12 cellular contexts compared by ENCODE assay signal in the genomic region with DNA sequence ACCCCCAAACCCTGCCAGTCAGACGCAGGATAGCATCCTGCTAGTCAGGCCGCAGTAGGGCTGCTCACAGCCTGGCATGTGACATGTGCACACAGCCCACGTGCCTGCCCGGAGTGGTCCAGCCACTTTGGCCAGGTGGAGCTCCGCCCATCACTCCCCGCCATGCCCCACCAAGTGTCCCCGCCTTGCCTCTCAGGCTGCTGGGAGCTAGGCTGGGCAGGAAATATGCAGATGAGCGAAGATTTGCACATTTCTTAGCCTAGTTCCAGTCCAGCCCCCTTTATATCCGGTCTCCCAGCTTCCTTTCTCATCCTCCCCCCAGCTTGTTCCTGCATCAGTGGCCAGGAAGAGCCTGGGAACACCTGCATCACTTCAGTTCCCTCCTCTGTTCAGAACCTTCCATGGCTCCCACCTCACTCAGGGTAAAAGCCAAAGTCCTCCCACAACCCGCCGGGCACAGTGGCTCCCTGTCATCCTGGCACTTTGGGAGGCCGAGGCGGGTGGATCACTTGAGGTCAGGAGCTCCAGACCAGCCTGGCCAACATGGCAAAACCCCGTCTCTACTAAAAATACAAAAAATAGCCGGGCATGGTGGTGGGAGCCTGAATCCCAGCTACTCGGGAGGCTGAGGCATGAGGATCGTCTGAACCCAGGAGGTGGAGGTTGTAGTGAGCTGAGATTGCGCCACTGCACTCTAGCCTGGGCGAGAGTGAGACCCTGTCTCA. TPM values are rescaled to one million over a fixed set of nuclear protein-coding genes. Genes with fewer than 3 reads are reported as not detected.
DNase-seq lines count a peak whose midpoint lies in the region; ATAC-seq and TF ChIP-seq lines count a peak whose summit lies in the region.
"Had no signal": no experiment of that assay in that cellular context is flagged by ENCODE, and none has a peak within 500 bp of the region (broad histone marks: within the 10 kb centered on the region; RNA-seq: fewer than 3 reads in every experiment).

No MANE protein-coding gene starts in this region.

- no peak overlapping the region for H3K4me3 ChIP-seq in left ventricle myocardium inferior

- intact Hi-C loops in left ventricle myocardium inferior (cut with micrococcal nuclease) (no loop called here), head of caudate nucleus (cut with DNase I) (no loop called here)

- H3K9me3 ChIP-seq in left ventricle myocardium inferior (replicated peaks) = no peaks in the 10 kb centered on the region

- H3K27ac ChIP-seq in left ventricle myocardium inferior (replicated peaks) = peak overlapping the region; percentile 96

- no peaks in the 10 kb centered on the region for H3K27me3 ChIP-seq in left ventricle myocardium inferior (ENCODE audit: low read depth)

- H3K4me1 ChIP-seq in left ventricle myocardium inferior = peaks cover 66% of the 10 kb centered on the region

- ATAC-seq in omental fat pad (ENCODE audit: low FRiP score) = peak; percentile 19
- no peak for ATAC-seq in HG02885 (IDR thresholded peaks at IDR 0.05; ENCODE audit: poor library complexity, unreplicated experiment)
- ATAC-seq: natural killer cell treated with Interleukin-12 subunit alpha and Interleukin-12 subunit beta and Interleukin-15 and Interleukin-18, amount 100 ng/mL, for 72 hours had no signal

- no peaks in the 10 kb centered on the region for H3K36me3 ChIP-seq in left ventricle myocardium inferior

- peak; percentile 15 for DNase-seq in DMS153 treated with DMSO at 0.1 percent for 48 hours (lab: John Stamatoyannopoulos, UW; ENCODE audit: unreplicated experiment)
- peak; percentile 46 for DNase-seq in left ventricle myocardium inferior
- no peak for DNase-seq in omental fat pad (ENCODE audit: low spot score)
- DNase-seq in T-helper 1 cell = no peak
- DNase-seq in head of caudate nucleus = no peak
- no peak for DNase-seq in NCI-H1417 (lab: John Stamatoyannopoulos, UW)
- DNase-seq: activated CD4-positive, CD25-positive, alpha-beta regulatory T cell treated with anti-CD3 and anti-CD28 coated beads, Interleukin-2, amount 50 U/mL, for 72 hours had no signal

- TF ChIP-seq CTCF in left ventricle myocardium inferior (IDR thresholded peaks at IDR 0.05; ENCODE audit: borderline replicate concordance) = no peak
- TF ChIP-seq CTCF in omental fat pad (IDR thresholded peaks at IDR 0.05) = no peak

TF ChIP-seq in PFSK-1, 5 proteins besides CTCF, POLR2A, EP300 and RAD21:
- TF ChIP-seq, protein P1, sequence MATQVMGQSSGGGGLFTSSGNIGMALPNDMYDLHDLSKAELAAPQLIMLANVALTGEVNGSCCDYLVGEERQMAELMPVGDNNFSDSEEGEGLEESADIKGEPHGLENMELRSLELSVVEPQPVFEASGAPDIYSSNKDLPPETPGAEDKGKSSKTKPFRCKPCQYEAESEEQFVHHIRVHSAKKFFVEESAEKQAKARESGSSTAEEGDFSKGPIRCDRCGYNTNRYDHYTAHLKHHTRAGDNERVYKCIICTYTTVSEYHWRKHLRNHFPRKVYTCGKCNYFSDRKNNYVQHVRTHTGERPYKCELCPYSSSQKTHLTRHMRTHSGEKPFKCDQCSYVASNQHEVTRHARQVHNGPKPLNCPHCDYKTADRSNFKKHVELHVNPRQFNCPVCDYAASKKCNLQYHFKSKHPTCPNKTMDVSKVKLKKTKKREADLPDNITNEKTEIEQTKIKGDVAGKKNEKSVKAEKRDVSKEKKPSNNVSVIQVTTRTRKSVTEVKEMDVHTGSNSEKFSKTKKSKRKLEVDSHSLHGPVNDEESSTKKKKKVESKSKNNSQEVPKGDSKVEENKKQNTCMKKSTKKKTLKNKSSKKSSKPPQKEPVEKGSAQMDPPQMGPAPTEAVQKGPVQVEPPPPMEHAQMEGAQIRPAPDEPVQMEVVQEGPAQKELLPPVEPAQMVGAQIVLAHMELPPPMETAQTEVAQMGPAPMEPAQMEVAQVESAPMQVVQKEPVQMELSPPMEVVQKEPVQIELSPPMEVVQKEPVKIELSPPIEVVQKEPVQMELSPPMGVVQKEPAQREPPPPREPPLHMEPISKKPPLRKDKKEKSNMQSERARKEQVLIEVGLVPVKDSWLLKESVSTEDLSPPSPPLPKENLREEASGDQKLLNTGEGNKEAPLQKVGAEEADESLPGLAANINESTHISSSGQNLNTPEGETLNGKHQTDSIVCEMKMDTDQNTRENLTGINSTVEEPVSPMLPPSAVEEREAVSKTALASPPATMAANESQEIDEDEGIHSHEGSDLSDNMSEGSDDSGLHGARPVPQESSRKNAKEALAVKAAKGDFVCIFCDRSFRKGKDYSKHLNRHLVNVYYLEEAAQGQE (IDR thresholded peaks at IDR 0.05; ENCODE audit: insufficient read depth in 1 of 2, low read depth in 2 of 2, low read length in 2 of 2) = no peak
- TF ChIP-seq FOXP2 (optimal IDR thresholded peaks at IDR 0.05; ENCODE audit: borderline replicate concordance, extremely low read depth, extremely low read length, insufficient read depth) (peak; percentile 35), POLR2AphosphoS5 (IDR thresholded peaks at IDR 0.05; ENCODE audit: low read depth, low read length) (no peak), TAF1 (IDR thresholded peaks at IDR 0.05; ENCODE audit: borderline replicate concordance, insufficient read depth, low read length) (no peak), SIN3A (IDR thresholded peaks at IDR 0.05; ENCODE audit: borderline replicate concordance, insufficient read depth, low read length) (no peak)
TF ChIP-seq in PFSK-1: peak in this region for 1.

RNA-seq across cellular contexts. Expression of a gene that starts 2.3 kb away (rescaled TPM):
- 119 TPM for polyA plus RNA-seq in PFSK-1 (2012; ENCODE audit: insufficient read length, low read depth)
- 43.2 TPM for total RNA-seq in left ventricle myocardium inferior
- total RNA-seq in omental fat pad = 100 to 1,000 TPM in 1 of 4 donors, 10 to 100 TPM in 3; 17.1 to 109 (median 41.4) TPM

RNA-seq across cellular contexts. Expression of a gene that starts 25.2 kb away (rescaled TPM):
- not detected for polyA plus RNA-seq in PFSK-1 (2012; ENCODE audit: insufficient read length, low read depth)
- total RNA-seq in left ventricle myocardium inferior (not detected), omental fat pad (1 to 10 TPM; 1.2 to 4.7 (median 2.9) TPM)
- total RNA-seq: fibroblast of lung; natural killer cell treated with Interleukin-12 subunit alpha and Interleukin-12 subunit beta and Interleukin-15 and Interleukin-18, amount 100 ng/mL, for 72 hours had no signal
- polyA plus RNA-seq: fibroblast of lung had no signal

RNA-seq across cellular contexts. Expression of a gene that starts 31.3 kb away (rescaled TPM):
- not detected for polyA plus RNA-seq in PFSK-1 (2012; ENCODE audit: insufficient read length, low read depth)
- not detected for total RNA-seq in left ventricle myocardium inferior
- total RNA-seq in omental fat pad = not detected
- total RNA-seq: fibroblast of lung; natural killer cell treated with Interleukin-12 subunit alpha and Interleukin-12 subunit beta and Interleukin-15 and Interleukin-18, amount 100 ng/mL, for 72 hours had no signal
- polyA plus RNA-seq: adipose tissue, fibroblast of lung had no signal

Comparison
In these comparisons a context has a peak if more than half of its experiments do, and no peak if none do; other contexts are left out.
1. DNase-seq: peak in DMS153 treated with DMSO at 0.1 percent for 48 hours (single experiment) and left ventricle myocardium inferior (single experiment); none in omental fat pad (single experiment), T-helper 1 cell (0 of 5), head of caudate nucleus (0 of 42) and NCI-H1417 (0 of 3).